13 cellular contexts compared by ENCODE assay signal in the genomic region with DNA sequence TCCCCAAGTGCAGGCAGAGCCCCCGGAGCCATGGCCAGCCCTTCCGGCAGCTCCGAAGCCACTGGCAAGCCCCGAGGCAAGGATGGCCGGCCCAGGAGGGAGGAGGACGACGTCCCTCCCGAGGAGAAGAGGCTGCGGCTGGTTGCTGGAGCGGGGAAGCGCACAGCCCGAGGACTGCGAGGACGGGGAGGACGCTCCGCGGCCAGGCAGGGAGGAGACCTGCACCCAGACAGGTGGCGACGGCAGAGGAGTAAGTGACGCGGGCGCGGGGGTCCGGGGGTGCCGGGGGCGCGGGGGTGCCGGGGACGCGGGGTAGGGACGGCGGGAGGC. TPM values are rescaled to one million over a fixed set of nuclear protein-coding genes. Genes with fewer than 3 reads are reported as not detected.
DNase-seq lines count a peak whose midpoint lies in the region; ATAC-seq and TF ChIP-seq lines count a peak whose summit lies in the region.
"Not testable (repeated sequence)": the region's sequence is repeated elsewhere in the genome, so short reads cannot be mapped to it uniquely, and the experiment has no call there.
"Had no signal": no experiment of that assay in that cellular context is flagged by ENCODE, and none has a peak within 500 bp of the region (broad histone marks: within the 10 kb centered on the region; RNA-seq: fewer than 3 reads in every experiment).

No MANE protein-coding gene starts in this region.

- not testable (repeated sequence) for H2AK5ac ChIP-seq in H9 (ENCODE audit: insufficient read length, low read length)

- H3K4me3 ChIP-seq in iPS-15b (ENCODE audit: low read depth, low read length) (peak overlapping the region; percentile 37), neural cell (ENCODE audit: low read length) (peak overlapping the region; percentile 62), suprapubic skin (peak overlapping the region; percentile 42)

- not testable (repeated sequence) for H3K23me2 ChIP-seq in H9 (ENCODE audit: insufficient read length, low read depth, low read length, poor library complexity, severe bottlenecking)

- 0 out of 2 replicates have a peak overlapping the region, but pooled peaks have one; percentile 24 for H3K14ac ChIP-seq in H9 (ENCODE audit: insufficient read depth, low read length)

- not testable (repeated sequence) for H3K9ac ChIP-seq in H9 (ENCODE audit: extremely low read depth, insufficient read length, low read length); iPS-15b (ENCODE audit: low read depth, low read length)
- H3K9ac ChIP-seq in neural cell (ENCODE audit: low read length): peak overlapping the region; percentile 29

- not testable (repeated sequence) for H3K27ac Mint-ChIP-seq in H9; activated naive CD4-positive, alpha-beta T cell treated with anti-CD3 and anti-CD28 coated beads, Interleukin-2, amount 10 ng/mL, durations not matched to agents 7 days and 5 days; effector memory CD8-positive, alpha-beta T cell

- peak overlapping the region; percentile 37 for H3K4me2 ChIP-seq in H9 (ENCODE audit: insufficient read depth, insufficient read length, low read length)
- not testable (repeated sequence) for H3K4me2 ChIP-seq in neural cell (ENCODE audit: low read length)

- peak overlapping the region; percentile 61 to 76; a peak in 4 of 5 replicates for H3K4me3 Mint-ChIP-seq in H9
- H3K4me3 Mint-ChIP-seq in activated naive CD4-positive, alpha-beta T cell treated with anti-CD3 and anti-CD28 coated beads, Interleukin-2, amount 10 ng/mL, durations not matched to agents 7 days and 5 days: not testable (repeated sequence)
- H3K4me3 Mint-ChIP-seq in effector memory CD8-positive, alpha-beta T cell: peak overlapping the region; percentile 54 to 63

- not testable (repeated sequence) for H3K9me2 ChIP-seq in neural cell (ENCODE audit: insufficient read depth, low read length)

- not testable (repeated sequence) for H4K8ac ChIP-seq in H9 (replicated peaks; ENCODE audit: insufficient read length, low read depth, low read length)

- peaks cover 48% of the 10 kb centered on the region for H3K27me3 Mint-ChIP-seq in H9 (ENCODE audit: low read depth)
- peaks cover 51% of the 10 kb centered on the region for H3K27me3 Mint-ChIP-seq in activated naive CD4-positive, alpha-beta T cell treated with anti-CD3 and anti-CD28 coated beads, Interleukin-2, amount 10 ng/mL, durations not matched to agents 7 days and 5 days
- peaks cover 26 to 62% of the 10 kb centered on the region in 2 donors for H3K27me3 Mint-ChIP-seq in effector memory CD8-positive, alpha-beta T cell

- ATAC-seq in effector memory CD8-positive, alpha-beta T cell (replicated peaks): not testable (repeated sequence)

- H3K79me2 ChIP-seq in H9 (ENCODE audit: insufficient read depth, low read length); neural cell (replicated peaks; ENCODE audit: insufficient read depth, low read length): not testable (repeated sequence)

- TF ChIP-seq EP300 in neural cell (conservative IDR thresholded peaks at IDR 0.05; ENCODE audit: poor library complexity, severe bottlenecking); suprapubic skin (IDR thresholded peaks at IDR 0.05): not testable (repeated sequence)

- not testable (repeated sequence) for H2BK15ac ChIP-seq in H9 (ENCODE audit: low read depth, low read length)

- H3K4me1 Mint-ChIP-seq in H9; activated naive CD4-positive, alpha-beta T cell treated with anti-CD3 and anti-CD28 coated beads, Interleukin-2, amount 10 ng/mL, durations not matched to agents 7 days and 5 days; effector memory CD8-positive, alpha-beta T cell (ENCODE audit: low read depth in 2 of 2): not testable (repeated sequence)

- H3K79me1 ChIP-seq in H9 (ENCODE audit: insufficient read depth, low read depth, low read length, poor library complexity, severe bottlenecking): not testable (repeated sequence)

- H2BK120ac ChIP-seq in H9 (ENCODE audit: low read depth, low read length, poor library complexity, severe bottlenecking): not testable (repeated sequence)

- WGBS in H9 (ENCODE audit: extremely low coverage, insufficient read length, low lambda C conversion rate): no CpG with 5 or more reads among the region's 32 CpGs
- WGBS in suprapubic skin: 1% methylated on average over 27 of the region's 32 CpGs

- peak; percentile 28 for TF ChIP-seq CTCF in C4-2B (conservative IDR thresholded peaks at IDR 0.05)
- TF ChIP-seq CTCF in H9 (conservative IDR thresholded peaks at IDR 0.05); suprapubic skin (IDR thresholded peaks at IDR 0.05): not testable (repeated sequence)
- peak; percentile 56 for TF ChIP-seq CTCF in neural cell (IDR thresholded peaks at IDR 0.05; ENCODE audit: poor library complexity, severe bottlenecking)

- not testable (repeated sequence) for H3K9me3 Mint-ChIP-seq in H9; activated naive CD4-positive, alpha-beta T cell treated with anti-CD3 and anti-CD28 coated beads, Interleukin-2, amount 10 ng/mL, durations not matched to agents 7 days and 5 days; effector memory CD8-positive, alpha-beta T cell

- H2BK20ac ChIP-seq in H9 (ENCODE audit: low read depth, low read length, poor library complexity, severe bottlenecking): not testable (repeated sequence)

- not testable (repeated sequence) for H3T11ph ChIP-seq in H9 (ENCODE audit: low read length)

- not testable (repeated sequence) for H3K36me3 ChIP-seq in iPS-15b (ENCODE audit: control insufficient read depth, insufficient read depth, low read length); neural cell (ENCODE audit: insufficient read depth, low read length); suprapubic skin

- H3K18ac ChIP-seq in H9 (ENCODE audit: insufficient read length, low read depth, low read length): not testable (repeated sequence)

- not testable (repeated sequence) for H2BK5ac ChIP-seq in H9 (ENCODE audit: insufficient read length, low read length)

- TF ChIP-seq RAD21 in neural cell (conservative IDR thresholded peaks at IDR 0.05): not testable (repeated sequence)

- not testable (repeated sequence) for TF ChIP-seq POLR2A in suprapubic skin (IDR thresholded peaks at IDR 0.05)

- CTCF ChIA-PET in activated naive CD4-positive, alpha-beta T cell treated with anti-CD3 and anti-CD28 coated beads, Interleukin-2, amount 10 ng/mL, durations not matched to agents 7 days and 5 days (lab: Charles Lee): not testable (repeated sequence)

- H2AFZ ChIP-seq in H9 (ENCODE audit: low read length); neural cell (ENCODE audit: low read depth, low read length): not testable (repeated sequence)

- not testable (repeated sequence) for H2BK12ac ChIP-seq in H9 (ENCODE audit: insufficient read length, low read depth, low read length)

- not testable (repeated sequence) for H3K56ac ChIP-seq in H9 (ENCODE audit: insufficient read length, low read depth, low read length)

- H4K91ac ChIP-seq in H9 (ENCODE audit: insufficient read length, low read depth, low read length): not testable (repeated sequence)

- H3K4me1 ChIP-seq in H9 (ENCODE audit: insufficient read depth, low read length); iPS-15b (ENCODE audit: control insufficient read depth, insufficient read depth, low read length); suprapubic skin: not testable (repeated sequence)

- H3K23ac ChIP-seq in H9 (ENCODE audit: insufficient read length, low read depth, low read length): not testable (repeated sequence)

- not testable (repeated sequence) for H4K5ac ChIP-seq in H9 (ENCODE audit: insufficient read length, low read depth, low read length)

- not testable (repeated sequence) for H3F3A ChIP-seq in neural cell (ENCODE audit: insufficient read depth, low read length, poor library complexity, severe bottlenecking)

- not testable (repeated sequence) for H3K9me3 ChIP-seq in H9 (ENCODE audit: control insufficient read depth, low read depth, low read length); iPS-15b (ENCODE audit: control insufficient read depth, insufficient read depth, low read length); neural cell (ENCODE audit: low read length); suprapubic skin

- H3K4ac ChIP-seq in H9 (ENCODE audit: low read depth, low read length): not testable (repeated sequence)

- H3K27ac ChIP-seq in C4-2B; H9 (ENCODE audit: insufficient read length, low read depth, low read length); neural cell (ENCODE audit: low read length); suprapubic skin: not testable (repeated sequence)

- H3K36me3 Mint-ChIP-seq in H9 (ENCODE audit: insufficient read depth in 1 of 3, low read depth in 3 of 3); activated naive CD4-positive, alpha-beta T cell treated with anti-CD3 and anti-CD28 coated beads, Interleukin-2, amount 10 ng/mL, durations not matched to agents 7 days and 5 days; effector memory CD8-positive, alpha-beta T cell (ENCODE audit: insufficient read depth): not testable (repeated sequence)

- DNase-seq in H9 (peak; percentile 52), NCI-H69 (lab: John Stamatoyannopoulos, UW) (peak; percentile 41)
- peak; percentile 25 for DNase-seq in activated naive CD4-positive, alpha-beta T cell treated with anti-CD3 and anti-CD28 coated beads, Interleukin-2, amount 10 ng/mL, durations not matched to agents 7 days and 5 days
- DNase-seq in effector memory CD8-positive, alpha-beta T cell: peak in 1 of 3 experiments; percentile 10
- DNase-seq in suprapubic skin (ENCODE audit: low spot score in 2 of 2): not testable (repeated sequence)

- H3K27me3 ChIP-seq in H9 (ENCODE audit: insufficient read depth, low read length); iPS-15b (ENCODE audit: control insufficient read depth, insufficient read depth, low read length); neural cell (ENCODE audit: insufficient read depth, low read depth, low read length): not testable (repeated sequence)
- peaks cover 24% of the 10 kb centered on the region for H3K27me3 ChIP-seq in suprapubic skin

- not testable (repeated sequence) for H4K20me1 ChIP-seq in H9 (ENCODE audit: control insufficient read depth, insufficient read depth, insufficient read length); neural cell (ENCODE audit: insufficient read depth)

TF ChIP-seq in neural cell, 6 proteins besides CTCF, POLR2A, EP300 and RAD21:
- peak; percentile 62 for TF ChIP-seq SMC3 (conservative IDR thresholded peaks at IDR 0.05; ENCODE audit: poor library complexity)

RNA-seq across cellular contexts. Expression of gene KRTAP5-11, which starts 56.8 kb away (rescaled TPM):
- total RNA-seq in H9 (2021) (not detected in 2 replicates), suprapubic skin (1 to 10 TPM in 2 of 4 donors, under 1 TPM in 1, not detected in 1; 0.68 to 7.3 (median 1.7) TPM)
- polyA plus RNA-seq in neural cell: not detected in 2 replicates
- not detected in 2 replicates for polyA minus RNA-seq in neural cell
- total RNA-seq: GM12878, NCI-H460, Right ventricle myocardium superior, uterus had no signal
- polyA plus RNA-seq: adipose tissue, GM12878 had no signal
